ENCODE assay signal across 8 cellular contexts in the genomic region with DNA sequence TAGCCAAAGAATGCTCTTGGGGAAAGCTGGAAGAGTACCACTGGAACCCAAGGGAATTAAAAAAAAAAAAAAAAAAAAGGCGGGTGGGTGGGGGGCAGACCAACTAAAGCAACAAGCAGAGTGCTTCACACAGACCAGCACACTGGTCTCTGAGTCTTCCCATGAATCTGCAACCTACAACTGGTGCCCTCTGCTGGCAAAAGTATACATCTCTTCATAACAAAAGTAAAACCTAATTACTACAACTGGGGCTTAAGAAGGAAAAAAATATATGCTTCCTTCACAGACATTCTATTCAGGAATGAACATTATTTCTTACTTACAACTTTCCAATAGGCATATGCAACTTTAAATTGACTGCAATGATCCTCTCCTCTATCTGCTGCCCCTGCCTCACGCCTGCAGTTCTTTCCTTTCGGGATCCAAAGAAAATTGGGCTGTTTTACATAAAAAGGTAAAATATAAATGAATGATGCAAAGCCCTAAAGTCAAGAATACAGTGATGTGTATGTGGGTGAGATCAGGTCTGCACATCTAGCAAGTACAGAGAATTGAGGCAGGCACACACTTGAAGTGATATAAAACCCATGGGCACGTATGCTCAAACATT. TPM values are rescaled to one million over a fixed set of nuclear protein-coding genes. Genes with fewer than 3 reads are reported as not detected.
DNase-seq lines count a peak whose midpoint lies in the region; ATAC-seq, FAIRE-seq and TF ChIP-seq lines count a peak whose summit lies in the region.

No MANE protein-coding gene starts in this region.

- H2BK5ac ChIP-seq in H1 (ENCODE audit: low read depth, low read length) (no peak overlapping the region), mesendoderm (ENCODE audit: low read length) (no peak overlapping the region)

- H2AK5ac ChIP-seq in H1 (ENCODE audit: low read depth, low read length) = no peak overlapping the region
- H2AK5ac ChIP-seq in mesendoderm (ENCODE audit: low read length) = no peak overlapping the region

- TF ChIP-seq EP300 in H1 (IDR thresholded peaks at IDR 0.05; ENCODE audit: borderline replicate concordance in 1 of 2, low read depth in 2 of 2, low read length in 2 of 2) = no peak

- H4K5ac ChIP-seq in H1 (ENCODE audit: insufficient read length, low read depth, low read length) (no peak overlapping the region), mesendoderm (ENCODE audit: low read length) (no peak overlapping the region)

- CTCF ChIA-PET in H1 (lab: Charles Lee; ENCODE audit: partially characterized antibody) = interaction anchor here (0.6 to 7.8 kb wide), 36 partner anchors 8 to 1603 kb away, joined by 3 to 103 read pairs (median 5); no protein-coding TSS in a partner anchor

- TF ChIP-seq POLR2A in H1 (IDR thresholded peaks at IDR 0.05; ENCODE audit: control extremely low read depth in 1 of 2, low read depth in 2 of 2, low read length in 2 of 2) = no peak

- H2AFZ ChIP-seq in H1 (ENCODE audit: low read length) = no peak overlapping the region

- H3K4me3 ChIP-seq in GM12875 (ENCODE audit: low read depth, low read length) = no peak overlapping the region
- H3K4me3 ChIP-seq in H1 (ENCODE audit: extremely low read depth in 1 of 4, insufficient read depth in 2 of 4, low read depth in 3 of 4, low read length in 4 of 4) = no peak overlapping the region
- H3K4me3 ChIP-seq in mesendoderm (ENCODE audit: low read length) = no peak overlapping the region

- H3K27me3 ChIP-seq in H1 (replicated peaks in 1 of 4; ENCODE audit: control insufficient read depth in 3 of 4, extremely low read depth in 1 of 4, insufficient read depth in 3 of 4, low read length in 3 of 4) = peaks cover 0 to 1% (median 0%) of the 10 kb centered on the region in 4 experiments; a peak in 1 of 7 replicates
- H3K27me3 ChIP-seq in mesendoderm (ENCODE audit: insufficient read depth, low read length, poor library complexity) = no peaks in the 10 kb centered on the region

- 65% methylated on average over 4 of the region's 4 CpGs; no CpG with 5 or more reads in 1 of the 2 experiments for WGBS in H1 (ENCODE audit: extremely low coverage in 1 of 2, insufficient coverage in 1 of 2, insufficient read length in 1 of 2, insufficient replicate concordance in 2 of 2, low coverage in 1 of 2, low lambda C conversion rate in 2 of 2, missing lambda C conversion rate in 1 of 2), 2 experiments
- no CpG with 5 or more reads among the region's 4 CpGs for WGBS in mesendoderm (ENCODE audit: extremely low coverage, insufficient coverage, low lambda C conversion rate)

- no peaks in the 10 kb centered on the region for H3K9me3 ChIP-seq in H1 (ENCODE audit: insufficient read depth in 2 of 2, low read depth in 1 of 2, low read length in 1 of 2)

- H3K9ac ChIP-seq in H1 (replicated peaks in 1 of 4; ENCODE audit: extremely low read depth in 1 of 4, low read depth in 3 of 4, low read length in 3 of 4) (no peak overlapping the region), mesendoderm (ENCODE audit: low read length) (no peak overlapping the region)

- FAIRE-seq in A204.1 (lab: Jason Lieb, UNC) (peak; percentile 74), H1 (lab: Jason Lieb, UNC) (no peak)

- H3K56ac ChIP-seq in H1 (replicated peaks; ENCODE audit: insufficient read length, low read depth, low read length) (no peak overlapping the region), mesendoderm (ENCODE audit: low read length) (no peak overlapping the region)

- no peaks in the 10 kb centered on the region; the same call in 1 of the 2 replicates for H3K23me2 ChIP-seq in H1 (ENCODE audit: low read depth, low read length)

- POLR2A ChIA-PET in H1 (lab: Charles Lee; ENCODE audit: partially characterized antibody) = interaction anchor here (0.6 to 2.9 kb wide), 2 partner anchors 11 to 91 kb away, joined by 4 to 27 read pairs; partner anchors contain the start of gene HNRNPA0

- H2BK15ac ChIP-seq in H1 (ENCODE audit: low read length) = no peak overlapping the region
- no peak overlapping the region for H2BK15ac ChIP-seq in mesendoderm (replicated peaks; ENCODE audit: low read depth)

- peak; percentile 68 for ATAC-seq in HG03139 (IDR thresholded peaks at IDR 0.05; ENCODE audit: unreplicated experiment)

- H4K91ac ChIP-seq in H1 (replicated peaks; ENCODE audit: insufficient read length, low read length) = no peak overlapping the region

- no peak overlapping the region for H2BK20ac ChIP-seq in H1 (ENCODE audit: low read length)

- H3K79me1 ChIP-seq in H1 (ENCODE audit: low read depth, low read length) (no peaks in the 10 kb centered on the region), mesendoderm (ENCODE audit: low read length) (no peaks in the 10 kb centered on the region)

- H3K4me2 ChIP-seq in H1 (ENCODE audit: insufficient read depth in 1 of 2, low read depth in 2 of 2, low read length in 2 of 2) = no peak overlapping the region
- H3K4me2 ChIP-seq in mesendoderm (ENCODE audit: low read length) = no peak overlapping the region

- H3K79me2 ChIP-seq in H1 (ENCODE audit: control insufficient read depth in 1 of 2, insufficient read depth in 2 of 2, low read length in 2 of 2) (no peaks in the 10 kb centered on the region), mesendoderm (ENCODE audit: control insufficient read depth, insufficient read depth, low read length) (no peaks in the 10 kb centered on the region)

- TF ChIP-seq CTCF in GM12875 (IDR thresholded peaks at IDR 0.05; ENCODE audit: borderline replicate concordance, insufficient read depth, low read depth, low read length) (peak; percentile 59), H1 (IDR thresholded peaks at IDR 0.05; ENCODE audit: control extremely low read depth in 1 of 3, insufficient read depth in 1 of 3, low read depth in 1 of 3, low read length in 3 of 3) (peak; percentile 25 to 70 (median 58))

- H2BK120ac ChIP-seq in H1 (replicated peaks; ENCODE audit: low read depth, low read length) (no peak overlapping the region), mesendoderm (ENCODE audit: low read depth, low read length) (peak overlapping the region; percentile 45)

- H3K14ac ChIP-seq in H1 (ENCODE audit: insufficient read length) = no peak overlapping the region

- no peak overlapping the region for H2BK12ac ChIP-seq in H1 (ENCODE audit: low read depth, low read length)

- H3K36me3 ChIP-seq in H1 (ENCODE audit: control insufficient read depth in 2 of 4, insufficient read depth in 4 of 4, low read length in 3 of 4) (no peaks in the 10 kb centered on the region), mesendoderm (ENCODE audit: control insufficient read depth, insufficient read depth, low read length) (no peaks in the 10 kb centered on the region)

- H3K4me1 ChIP-seq in H1 (replicated peaks in 1 of 4; ENCODE audit: control insufficient read depth in 3 of 4, insufficient read depth in 4 of 4, low read length in 3 of 4) = no peaks in the 10 kb centered on the region
- no peaks in the 10 kb centered on the region for H3K4me1 ChIP-seq in mesendoderm (ENCODE audit: control insufficient read depth, low read depth, low read length)

- H3K18ac ChIP-seq in H1 (ENCODE audit: extremely low read depth, low read length) (no peak overlapping the region), mesendoderm (ENCODE audit: low read length) (no peak overlapping the region)

- H4K8ac ChIP-seq in H1 (ENCODE audit: extremely low read depth, insufficient read depth, low read length) (no peak overlapping the region), mesendoderm (ENCODE audit: low read depth, low read length) (no peak overlapping the region)

- H4K20me1 ChIP-seq in H1 (replicated peaks in 1 of 2; ENCODE audit: control insufficient read depth in 1 of 2, insufficient read depth in 2 of 2, low read length in 2 of 2) = peaks cover 2 to 3% of the 10 kb centered on the region in 2 experiments

- H3K23ac ChIP-seq in H1 (ENCODE audit: insufficient read length) = no peak overlapping the region
- H3K23ac ChIP-seq in mesendoderm (ENCODE audit: low read length) = no peak overlapping the region

- TF ChIP-seq RAD21 in H1 (IDR thresholded peaks at IDR 0.05 in 1 of 2, conservative IDR thresholded peaks at IDR 0.05 in 1 of 2; ENCODE audit: low read depth in 2 of 2, low read length in 2 of 2) = peak; percentile 66 to 69

- H3K4ac ChIP-seq in H1 (replicated peaks; ENCODE audit: insufficient read length, low read depth, low read length) (no peak overlapping the region), mesendoderm (ENCODE audit: low read depth, low read length) (no peak overlapping the region)

- DNase-seq in NCI-H524 (lab: John Stamatoyannopoulos, UW) = peak; percentile 72 to 78
- DNase-seq in activated CD4-positive, alpha-beta T cell treated with anti-CD3 and anti-CD28 coated beads for 4 hours = peak; percentile 63 to 70
- DNase-seq in H1 (ENCODE audit: low read depth in 1 of 2, low spot score in 2 of 2) = peak in 1 of 2 experiments; percentile 49
- DNase-seq in mesendoderm = peak; percentile 89
- peak; percentile 68 for DNase-seq in stromal cell of bone marrow (ENCODE audit: low read depth)

- H3K27ac ChIP-seq in H1 (ENCODE audit: low read depth, low read length) (no peak overlapping the region), mesendoderm (ENCODE audit: low read depth, low read length) (no peak overlapping the region)

RNA-seq across cellular contexts. Expression of gene KLHL3, which starts 7.2 kb away (rescaled TPM):
- 10.5 and 13.7 TPM in 2 replicates for total RNA-seq in H1 (2021; fragmentation: NEBNext Ultra II Directional; extraction: Animal tissue kit (Norgen Biotek cat#: 25700))
- polyA plus RNA-seq in H1 (2011; rRNA removed) = 6.0 and 7.4 TPM in 2 replicates
- 8.6 TPM for polyA plus RNA-seq in H1 (2011; cell fraction: cytosol; rRNA removed)
- 18.9 TPM for polyA plus RNA-seq in H1 (2011; cell fraction: nucleus; rRNA removed)
- polyA plus RNA-seq in H1 (2012, experiment 1 of 2) = 7.0 to 11.6 TPM (median 7.3 TPM) in 4 replicates
- 0.66 TPM for polyA plus RNA-seq in H1 (2012, experiment 2 of 2)
- polyA plus RNA-seq in H1 (2013, experiment 1 of 2) = 3.9 TPM
- 3.8 TPM for polyA plus RNA-seq in H1 (2013, experiment 2 of 2)
- 61.3 and 74.4 TPM in 2 replicates for polyA minus RNA-seq in H1 (2011; rRNA and poly(A)+ RNA removed)
- 12.0 TPM for polyA minus RNA-seq in H1 (2011; cell fraction: cytosol; rRNA and poly(A)+ RNA removed)
- polyA minus RNA-seq in H1 (2011; cell fraction: nucleus; rRNA and poly(A)+ RNA removed) = 38.7 TPM
- polyA plus RNA-seq in mesendoderm (2013, experiment 1 of 2) = 2.2 TPM
- 2.1 TPM for polyA plus RNA-seq in mesendoderm (2013, experiment 2 of 2)

RNA-seq across cellular contexts. Expression of gene HNRNPA0, which starts 11.0 kb away (rescaled TPM):
- total RNA-seq in H1 (2021; fragmentation: NEBNext Ultra II Directional; extraction: Animal tissue kit (Norgen Biotek cat#: 25700)) = 71.3 and 74.9 TPM in 2 replicates
- polyA plus RNA-seq in H1 (2011; rRNA removed) = 22.0 and 31.6 TPM in 2 replicates
- 35.0 TPM for polyA plus RNA-seq in H1 (2011; cell fraction: cytosol; rRNA removed)
- polyA plus RNA-seq in H1 (2011; cell fraction: nucleus; rRNA removed) = 23.6 TPM
- 52.9 to 55.8 TPM (median 53.9 TPM) in 4 replicates for polyA plus RNA-seq in H1 (2012, experiment 1 of 2)
- polyA plus RNA-seq in H1 (2012, experiment 2 of 2) = 17.2 TPM
- polyA plus RNA-seq in H1 (2013, experiment 1 of 2) = 43.1 TPM
- 42.6 TPM for polyA plus RNA-seq in H1 (2013, experiment 2 of 2)
- 9.3 and 11.3 TPM in 2 replicates for polyA minus RNA-seq in H1 (2011; rRNA and poly(A)+ RNA removed)
- 16.1 TPM for polyA minus RNA-seq in H1 (2011; cell fraction: cytosol; rRNA and poly(A)+ RNA removed)
- 17.9 TPM for polyA minus RNA-seq in H1 (2011; cell fraction: nucleus; rRNA and poly(A)+ RNA removed)
- 60.8 TPM for polyA plus RNA-seq in mesendoderm (2013, experiment 1 of 2)
- polyA plus RNA-seq in mesendoderm (2013, experiment 2 of 2) = 60.2 TPM
